In the genomic region with DNA sequence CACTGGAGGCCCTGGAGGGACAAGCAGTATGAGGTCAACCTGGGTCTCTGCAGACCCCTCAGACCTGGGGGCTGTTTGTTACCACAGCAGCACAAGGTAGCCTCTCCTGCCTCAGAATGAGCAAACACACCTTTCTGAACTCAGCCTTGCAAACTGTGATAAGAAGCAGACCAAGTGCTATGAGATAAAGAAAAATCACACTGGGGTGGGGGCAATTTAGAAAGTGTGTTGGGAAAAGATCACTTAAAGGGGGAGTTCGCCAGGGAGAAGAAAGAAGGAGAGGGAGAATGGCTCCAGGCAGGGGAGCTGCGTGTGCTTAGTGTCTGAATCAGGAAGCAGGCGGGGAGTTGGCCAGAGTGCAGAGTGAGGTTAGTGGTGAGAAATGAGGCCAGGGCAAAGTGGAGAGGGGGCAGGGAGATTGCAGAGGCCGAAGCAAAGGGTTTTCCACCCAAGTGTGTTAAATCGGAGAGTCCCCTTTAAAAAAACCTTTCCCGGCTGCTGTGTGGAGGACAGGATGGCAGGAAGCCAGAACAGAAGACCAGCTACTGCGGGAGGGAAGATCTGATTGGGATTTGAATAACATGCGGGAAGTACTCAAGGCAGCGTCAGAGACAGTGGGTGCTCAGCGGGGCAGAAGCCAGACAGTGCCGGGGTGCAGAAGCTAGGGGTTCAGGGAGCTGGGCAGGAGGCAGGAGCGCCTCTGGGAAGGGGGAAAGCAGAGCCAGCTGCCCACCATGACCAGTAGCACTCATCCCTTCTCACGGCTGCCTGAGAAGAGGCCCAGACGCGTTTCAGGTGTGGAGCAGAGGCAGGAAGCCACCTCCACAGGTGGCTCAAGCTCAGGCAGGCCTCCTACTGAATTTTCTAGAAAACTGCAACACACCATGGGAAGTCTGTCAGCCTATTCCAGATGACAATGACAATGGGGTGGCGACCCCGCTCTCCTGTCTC, we compare ENCODE assay signal across 8 cellular contexts. TPM values are rescaled to one million over a fixed set of nuclear protein-coding genes. Genes with fewer than 3 reads are reported as not detected.
DNase-seq lines count a peak whose midpoint lies in the region; ATAC-seq, FAIRE-seq and TF ChIP-seq lines count a peak whose summit lies in the region.

No MANE protein-coding gene starts in this region.

- peaks cover 2% of the 10 kb centered on the region for H3K9me3 Mint-ChIP-seq in memory B cell

- H3K56ac ChIP-seq in H1 (replicated peaks; ENCODE audit: insufficient read length, low read depth, low read length), result no peak overlapping the region

- peak overlapping the region; percentile 45; the same call in 1 of the 2 replicates for H2AFZ ChIP-seq in H1 (ENCODE audit: low read length)

- 31% methylated on average over 17 of the region's 17 CpGs; no CpG with 5 or more reads in 1 of the 2 experiments for WGBS in H1 (ENCODE audit: extremely low coverage in 1 of 2, insufficient coverage in 1 of 2, insufficient read length in 1 of 2, insufficient replicate concordance in 2 of 2, low coverage in 1 of 2, low lambda C conversion rate in 2 of 2, missing lambda C conversion rate in 1 of 2), 2 experiments

- H3K9ac ChIP-seq in H1 (replicated peaks in 1 of 4; ENCODE audit: extremely low read depth in 1 of 4, low read depth in 3 of 4, low read length in 3 of 4), result peak overlapping the region in 1 of 4 experiments; percentile 16; a peak in 2 of 7 replicates

- H3K36me3 ChIP-seq in H1 (ENCODE audit: control insufficient read depth in 2 of 4, insufficient read depth in 4 of 4, low read length in 3 of 4), result peaks cover 0 to 2% (median 0%) of the 10 kb centered on the region in 4 experiments; a peak in 1 of 8 replicates

- peak overlapping the region; percentile 87; the same call in 1 of the 2 replicates for H4K8ac ChIP-seq in H1 (ENCODE audit: extremely low read depth, insufficient read depth, low read length)

- H3K36me3 Mint-ChIP-seq in memory B cell, result no peaks in the 10 kb centered on the region

- peaks cover 8 to 34% (median 21%) of the 10 kb centered on the region in 4 experiments for H3K4me1 ChIP-seq in H1 (replicated peaks in 1 of 4; ENCODE audit: control insufficient read depth in 3 of 4, insufficient read depth in 4 of 4, low read length in 3 of 4)

- peak overlapping the region; percentile 63 for H3K4me3 Mint-ChIP-seq in memory B cell

- peak overlapping the region; percentile 13 to 56 for H3K4me2 ChIP-seq in H1 (ENCODE audit: insufficient read depth in 1 of 2, low read depth in 2 of 2, low read length in 2 of 2)

- H2BK12ac ChIP-seq in H1 (ENCODE audit: low read depth, low read length), result peak overlapping the region; percentile 98; the same call in 1 of the 2 replicates

- ATAC-seq in GM18498 (IDR thresholded peaks at IDR 0.05; ENCODE audit: unreplicated experiment) (peak; percentile 34), memory B cell (ENCODE audit: low read depth) (peak; percentile 36), HG02885 (IDR thresholded peaks at IDR 0.05; ENCODE audit: poor library complexity, unreplicated experiment) (no peak)

- H2BK15ac ChIP-seq in H1 (ENCODE audit: low read length), result peak overlapping the region; percentile 72; the same call in 1 of the 2 replicates

- H3K9me3 ChIP-seq in H1 (ENCODE audit: insufficient read depth in 2 of 2, low read depth in 1 of 2, low read length in 1 of 2), result no peaks in the 10 kb centered on the region

- CTCF ChIA-PET in H1 (lab: Charles Lee; ENCODE audit: partially characterized antibody), result interaction anchor here (0.9 to 11.0 kb wide), 12 partner anchors 10 to 258 kb away, joined by 3 to 83 read pairs (median 4); no protein-coding TSS in a partner anchor

- H2BK20ac ChIP-seq in H1 (ENCODE audit: low read length), result peak overlapping the region; percentile 96

- peaks cover 35% of the 10 kb centered on the region for H3K4me1 Mint-ChIP-seq in memory B cell

- H3K4ac ChIP-seq in H1 (replicated peaks; ENCODE audit: insufficient read length, low read depth, low read length), result peak overlapping the region; percentile 61

- peak overlapping the region; percentile 96 for H4K91ac ChIP-seq in H1 (replicated peaks; ENCODE audit: insufficient read length, low read length)

- H2AK5ac ChIP-seq in H1 (ENCODE audit: low read depth, low read length), result no peak overlapping the region; the same call in 1 of the 2 replicates

- peak overlapping the region in 2 of 4 experiments; percentile 10 to 20; a peak in 2 of 8 replicates for H3K4me3 ChIP-seq in H1 (ENCODE audit: extremely low read depth in 1 of 4, insufficient read depth in 2 of 4, low read depth in 3 of 4, low read length in 4 of 4)

- peak overlapping the region; percentile 92 for H2BK120ac ChIP-seq in H1 (replicated peaks; ENCODE audit: low read depth, low read length)

- H3K27me3 Mint-ChIP-seq in memory B cell, result no peaks in the 10 kb centered on the region

- H3K27ac Mint-ChIP-seq in memory B cell, result peak overlapping the region; percentile 80

- DNase-seq in AG08396 (ENCODE audit: low spot score) (peak; percentile 70), NCI-H146 (lab: John Stamatoyannopoulos, UW) (peak; percentile 61), UCSD-AML1 (lab: John Stamatoyannopoulos, UW; ENCODE audit: unreplicated experiment) (peak; percentile 74), H1 (ENCODE audit: low read depth in 1 of 2, low spot score in 2 of 2) (peak in 1 of 2 experiments; percentile 63), memory B cell (ENCODE audit: low spot score in 2 of 2) (no peak)

- peak; percentile 61 to 76 for TF ChIP-seq POLR2A in H1 (IDR thresholded peaks at IDR 0.05; ENCODE audit: control extremely low read depth in 1 of 2, low read depth in 2 of 2, low read length in 2 of 2)

- H3K27ac ChIP-seq in H1 (ENCODE audit: low read depth, low read length) (peak overlapping the region; percentile 85; the same call in 1 of the 2 replicates), temporal lobe (ENCODE audit: low read depth, low read length) (peak overlapping the region; percentile 63)

- H3K23ac ChIP-seq in H1 (ENCODE audit: insufficient read length), result no peak overlapping the region

- H3K14ac ChIP-seq in H1 (ENCODE audit: insufficient read length), result no peak overlapping the region

- H4K5ac ChIP-seq in H1 (ENCODE audit: insufficient read length, low read depth, low read length), result peak overlapping the region; percentile 39

- no peaks in the 10 kb centered on the region for H4K20me1 ChIP-seq in H1 (replicated peaks in 1 of 2; ENCODE audit: control insufficient read depth in 1 of 2, insufficient read depth in 2 of 2, low read length in 2 of 2)

- POLR2A ChIA-PET in H1 (lab: Charles Lee; ENCODE audit: partially characterized antibody), result interaction anchor here (0.8 to 2.2 kb wide), 7 partner anchors 9 to 58 kb away, joined by 3 to 12 read pairs (median 4); partner anchors contain the start of gene ADA

- FAIRE-seq in H1 (lab: Jason Lieb, UNC), result no peak

- TF ChIP-seq RAD21 in H1 (IDR thresholded peaks at IDR 0.05 in 1 of 2, conservative IDR thresholded peaks at IDR 0.05 in 1 of 2; ENCODE audit: low read depth in 2 of 2, low read length in 2 of 2), result peak in 1 of 2 experiments; percentile 37; a peak in 1 of 4 replicates

- no peaks in the 10 kb centered on the region for H3K23me2 ChIP-seq in H1 (ENCODE audit: low read depth, low read length)

- peak overlapping the region; percentile 96 for H3K18ac ChIP-seq in H1 (ENCODE audit: extremely low read depth, low read length)

- H3K79me1 ChIP-seq in H1 (ENCODE audit: low read depth, low read length), result 0 out of 2 replicates have a peak, but pooled peaks cover 2% of the 10 kb centered on the region

- no peaks in the 10 kb centered on the region for H3K27me3 ChIP-seq in H1 (replicated peaks in 1 of 4; ENCODE audit: control insufficient read depth in 3 of 4, extremely low read depth in 1 of 4, insufficient read depth in 3 of 4, low read length in 3 of 4)

- peak; percentile 17 to 46 (median 22); a peak in 3 of 4 replicates for TF ChIP-seq CTCF in H1 (IDR thresholded peaks at IDR 0.05; ENCODE audit: control extremely low read depth in 1 of 3, insufficient read depth in 1 of 3, low read depth in 1 of 3, low read length in 3 of 3)

- no peaks in the 10 kb centered on the region for H3K79me2 ChIP-seq in H1 (ENCODE audit: control insufficient read depth in 1 of 2, insufficient read depth in 2 of 2, low read length in 2 of 2)

- peak overlapping the region; percentile 98 for H2BK5ac ChIP-seq in H1 (ENCODE audit: low read depth, low read length)

- no peak for TF ChIP-seq EP300 in H1 (IDR thresholded peaks at IDR 0.05; ENCODE audit: borderline replicate concordance in 1 of 2, low read depth in 2 of 2, low read length in 2 of 2)

TF ChIP-seq in H1, 55 proteins besides CTCF, POLR2A, EP300 and RAD21 (continues in another document):
- TF ChIP-seq RBBP5 (IDR thresholded peaks at IDR 0.05; ENCODE audit: borderline replicate concordance, low read depth, low read length) (peak; percentile 86; the same call in 1 of the 2 replicates), TAF7 (optimal IDR thresholded peaks at IDR 0.05; ENCODE audit: borderline replicate concordance, low read depth, low read length) (no peak), CEBPB (IDR thresholded peaks at IDR 0.05; ENCODE audit: low read depth, low read length) (no peak), KDM4A (IDR thresholded peaks at IDR 0.05; ENCODE audit: low read depth, low read length, severe bottlenecking) (no peak), CTBP2 (IDR thresholded peaks at IDR 0.05; ENCODE audit: borderline replicate concordance, insufficient read depth, insufficient read length, low read length) (peak; percentile 33), TAF1 (IDR thresholded peaks at IDR 0.05; ENCODE audit: low read depth, low read length) (0 out of 2 replicates have a peak, but pooled peaks have one; percentile 29), E2F6 (IDR thresholded peaks at IDR 0.05) (no peak), SIRT6 (IDR thresholded peaks at IDR 0.05; ENCODE audit: low read length) (no peak), BACH1 (IDR thresholded peaks at IDR 0.05; ENCODE audit: low read length) (no peak), FOSL1 (IDR thresholded peaks at IDR 0.05; ENCODE audit: insufficient read depth, low read depth, low read length) (no peak)

RNA-seq across cellular contexts. Expression of gene ADA, which starts 9.0 kb away (rescaled TPM):
- 19.5 and 19.9 TPM in 2 replicates for total RNA-seq in H1 (2021; fragmentation: NEBNext Ultra II Directional; extraction: Animal tissue kit (Norgen Biotek cat#: 25700))
- polyA plus RNA-seq in H1 (2011; rRNA removed), result 32.8 and 33.9 TPM in 2 replicates
- polyA plus RNA-seq in H1 (2011; cell fraction: cytosol; rRNA removed), result 39.6 TPM
- polyA plus RNA-seq in H1 (2011; cell fraction: nucleus; rRNA removed), result 34.6 TPM
- 17.2 to 32.7 TPM (median 27.5 TPM) in 4 replicates for polyA plus RNA-seq in H1 (2012, experiment 1 of 2)
- 29.3 TPM for polyA plus RNA-seq in H1 (2012, experiment 2 of 2)
- 16.4 TPM for polyA plus RNA-seq in H1 (2013, experiment 1 of 2)
- polyA plus RNA-seq in H1 (2013, experiment 2 of 2), result 15.0 TPM
- 18.1 and 23.1 TPM in 2 replicates for polyA minus RNA-seq in H1 (2011; rRNA and poly(A)+ RNA removed)
- polyA minus RNA-seq in H1 (2011; cell fraction: cytosol; rRNA and poly(A)+ RNA removed), result 12.4 TPM
- polyA minus RNA-seq in H1 (2011; cell fraction: nucleus; rRNA and poly(A)+ RNA removed), result 11.7 TPM
- 1.5 TPM for total RNA-seq in temporal lobe

Comparison
In these comparisons a context has a peak if more than half of its experiments do, and no peak if none do; other contexts are left out.
1. DNase-seq: peak in AG08396 (single experiment), NCI-H146 (single experiment) and UCSD-AML1 (single experiment); none in memory B cell (0 of 2).